Comparison of ENCODE assay signal across 1 cellular context in the genomic region with DNA sequence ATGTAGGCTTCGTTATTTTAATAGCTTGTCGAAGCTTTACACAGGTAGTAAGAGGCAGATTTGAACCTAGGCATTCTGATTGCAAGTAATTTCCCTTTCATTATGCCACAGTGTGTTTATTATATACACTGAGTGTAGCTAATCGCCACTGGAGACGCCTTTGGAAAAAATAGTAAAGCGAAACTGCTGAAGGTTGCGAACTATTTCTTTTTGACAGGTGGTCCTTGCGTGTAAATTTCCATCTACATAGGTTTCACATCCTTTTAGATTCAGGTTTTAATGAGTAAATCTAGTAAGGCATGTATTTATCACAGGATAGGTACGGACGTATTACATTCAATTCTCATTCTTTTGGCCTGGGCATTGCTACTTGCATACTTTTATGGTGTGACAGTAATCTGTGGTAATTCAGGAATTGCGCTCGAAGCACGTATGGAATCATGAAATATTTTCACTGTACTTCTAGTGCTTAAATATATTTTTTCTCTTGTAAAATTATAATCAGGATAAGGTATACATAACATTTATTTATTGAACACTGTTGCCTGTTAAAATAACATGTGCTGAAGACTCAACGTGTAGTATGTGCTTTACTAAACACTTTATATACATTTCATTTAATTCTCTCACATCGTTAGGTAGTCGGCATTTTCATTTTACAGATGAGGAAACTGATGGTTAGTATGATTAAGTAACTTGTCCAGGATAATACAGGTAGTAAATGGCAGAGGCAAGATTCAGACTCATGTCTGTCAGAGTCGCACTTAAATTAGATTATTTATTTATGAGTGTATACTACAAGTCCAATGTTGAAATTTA.
TF ChIP-seq lines count a peak whose summit lies in the region.

No MANE protein-coding gene starts in this region.

TF ChIP-seq in H1, 55 proteins besides CTCF, POLR2A, EP300 and RAD21:
- TF ChIP-seq SIN3A (conservative IDR thresholded peaks at IDR 0.05 in 1 of 2, IDR thresholded peaks at IDR 0.05 in 1 of 2; ENCODE audit: low read depth in 1 of 2, low read length in 2 of 2) (no peak), SAP30 (IDR thresholded peaks at IDR 0.05; ENCODE audit: insufficient read depth, insufficient replicate concordance, low read length) (no peak), SP1 (IDR thresholded peaks at IDR 0.05; ENCODE audit: low read depth, low read length) (no peak), RFX5 (IDR thresholded peaks at IDR 0.05; ENCODE audit: borderline replicate concordance, low read depth, low read length) (no peak), NANOG (IDR thresholded peaks at IDR 0.05; ENCODE audit: insufficient read depth, low read depth, low read length, poor library complexity, severe bottlenecking) (no peak), SRF (IDR thresholded peaks at IDR 0.05; ENCODE audit: low read depth, low read length) (no peak), EGR1 (IDR thresholded peaks at IDR 0.05; ENCODE audit: borderline replicate concordance, low read depth, low read length) (no peak), BACH1 (IDR thresholded peaks at IDR 0.05; ENCODE audit: low read length) (no peak), SP2 (IDR thresholded peaks at IDR 0.05; ENCODE audit: low read length) (no peak), POU5F1 (IDR thresholded peaks at IDR 0.05; ENCODE audit: low read depth, low read length) (no peak), TAF7 (optimal IDR thresholded peaks at IDR 0.05; ENCODE audit: borderline replicate concordance, low read depth, low read length) (no peak), FOSL1 (IDR thresholded peaks at IDR 0.05; ENCODE audit: insufficient read depth, low read depth, low read length) (no peak), CBX5 (IDR thresholded peaks at IDR 0.05; ENCODE audit: low read depth, low read length) (no peak), PHF8 (conservative IDR thresholded peaks at IDR 0.05; ENCODE audit: low read depth, low read length) (no peak), YY1 (IDR thresholded peaks at IDR 0.05; ENCODE audit: low read depth, low read length) (no peak)
- TF ChIP-seq, protein P1, sequence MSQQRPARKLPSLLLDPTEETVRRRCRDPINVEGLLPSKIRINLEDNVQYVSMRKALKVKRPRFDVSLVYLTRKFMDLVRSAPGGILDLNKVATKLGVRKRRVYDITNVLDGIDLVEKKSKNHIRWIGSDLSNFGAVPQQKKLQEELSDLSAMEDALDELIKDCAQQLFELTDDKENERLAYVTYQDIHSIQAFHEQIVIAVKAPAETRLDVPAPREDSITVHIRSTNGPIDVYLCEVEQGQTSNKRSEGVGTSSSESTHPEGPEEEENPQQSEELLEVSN (IDR thresholded peaks at IDR 0.05), result no peak
- TF ChIP-seq, protein P2, sequence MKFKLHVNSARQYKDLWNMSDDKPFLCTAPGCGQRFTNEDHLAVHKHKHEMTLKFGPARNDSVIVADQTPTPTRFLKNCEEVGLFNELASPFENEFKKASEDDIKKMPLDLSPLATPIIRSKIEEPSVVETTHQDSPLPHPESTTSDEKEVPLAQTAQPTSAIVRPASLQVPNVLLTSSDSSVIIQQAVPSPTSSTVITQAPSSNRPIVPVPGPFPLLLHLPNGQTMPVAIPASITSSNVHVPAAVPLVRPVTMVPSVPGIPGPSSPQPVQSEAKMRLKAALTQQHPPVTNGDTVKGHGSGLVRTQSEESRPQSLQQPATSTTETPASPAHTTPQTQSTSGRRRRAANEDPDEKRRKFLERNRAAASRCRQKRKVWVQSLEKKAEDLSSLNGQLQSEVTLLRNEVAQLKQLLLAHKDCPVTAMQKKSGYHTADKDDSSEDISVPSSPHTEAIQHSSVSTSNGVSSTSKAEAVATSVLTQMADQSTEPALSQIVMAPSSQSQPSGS (IDR thresholded peaks at IDR 0.05; ENCODE audit: low read length), result no peak
